20 cellular contexts compared by ENCODE assay signal in the genomic region with DNA sequence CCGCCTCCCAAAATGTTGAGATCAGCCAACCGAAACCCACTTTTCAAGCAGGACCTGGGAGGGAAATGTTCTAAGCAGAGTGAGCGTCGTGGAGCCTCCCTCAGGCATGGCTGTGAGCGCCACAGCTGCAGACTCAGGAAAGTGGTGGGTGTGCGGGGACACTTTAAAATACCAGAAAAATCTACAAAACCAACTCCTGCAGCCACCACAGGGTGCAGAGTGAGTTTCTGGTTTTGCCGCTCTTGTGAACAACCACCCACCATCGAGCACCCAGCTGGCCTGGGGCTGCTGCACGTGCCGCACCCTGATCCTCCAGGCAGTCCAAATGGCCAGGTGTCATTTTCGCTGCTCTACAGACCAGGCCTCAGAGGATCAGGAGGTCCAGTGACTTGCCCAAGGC.
"Had no signal": no experiment of that assay in that cellular context is flagged by ENCODE, and none has a peak within 500 bp of the region (broad histone marks: within the 10 kb centered on the region; RNA-seq: fewer than 3 reads in every experiment).

No MANE protein-coding gene starts in this region.

- H3K27me3 Mint-ChIP-seq: activated CD4-positive, alpha-beta T cell treated with anti-CD3 and anti-CD28 coated beads for 36 hours; activated CD8-positive, alpha-beta T cell treated with anti-CD3 and anti-CD28 coated beads for 36 hours had no signal

- H3K27ac ChIP-seq: adrenal gland, VCaP had no signal

- H3K36me3 Mint-ChIP-seq: activated naive CD8-positive, alpha-beta T cell treated with anti-CD3 and anti-CD28 coated beads, Interleukin-2, amount 10 ng/mL, durations not matched to agents 7 days and 5 days; T-cell had no signal

- H3K36me3 ChIP-seq: adrenal gland had no signal

- H3K4me3 ChIP-seq: adrenal gland had no signal

- H3K4me1 ChIP-seq: adrenal gland had no signal

- H3K4me1 Mint-ChIP-seq: activated CD4-positive, alpha-beta T cell treated with anti-CD3 and anti-CD28 coated beads for 36 hours; activated naive CD8-positive, alpha-beta T cell treated with anti-CD3 and anti-CD28 coated beads, Interleukin-2, amount 10 ng/mL, durations not matched to agents 7 days and 5 days; T-cell had no signal

- DNase-seq: activated CD4-positive, alpha-beta T cell treated with anti-CD3 and anti-CD28 coated beads for 36 hours; activated CD4-positive, CD25-positive, alpha-beta regulatory T cell; activated CD8-positive, alpha-beta memory T cell treated with anti-CD3 and anti-CD28 coated beads, Interleukin-2, amount 50 U/mL, for 4 hours; activated CD8-positive, alpha-beta T cell treated with anti-CD3 and anti-CD28 coated beads for 36 hours; activated naive CD4-positive, alpha-beta T cell treated with anti-CD3 and anti-CD28 coated beads, Interleukin-2, amount 50 U/mL, for 16 hours; activated naive CD8-positive, alpha-beta T cell treated with anti-CD3 and anti-CD28 coated beads, Interleukin-2, amount 10 ng/mL, durations not matched to agents 7 days and 5 days; adrenal gland; Kasumi-1; KBM-7; NCI-H1092 treated with DMSO at 0.1 percent for 48 hours; NCI-H1417 treated with DMSO at 0.1 percent for 48 hours; NCI-H1694; NCI-H2029 treated with DMSO at 0.1 percent for 48 hours; NCI-H345; NCI-H510A; NCI-H69; PC-3; SIG-M5; T-cell had no signal

- H3K27me3 ChIP-seq: adrenal gland had no signal

- H3K9me3 ChIP-seq: adrenal gland had no signal

- H3K4me3 Mint-ChIP-seq: activated CD4-positive, alpha-beta T cell treated with anti-CD3 and anti-CD28 coated beads for 36 hours; activated CD8-positive, alpha-beta T cell treated with anti-CD3 and anti-CD28 coated beads for 36 hours; activated naive CD8-positive, alpha-beta T cell treated with anti-CD3 and anti-CD28 coated beads, Interleukin-2, amount 10 ng/mL, durations not matched to agents 7 days and 5 days; T-cell had no signal

- ATAC-seq: activated CD4-positive, alpha-beta T cell treated with anti-CD3 and anti-CD28 coated beads for 36 hours; activated CD8-positive, alpha-beta T cell treated with anti-CD3 and anti-CD28 coated beads for 36 hours; PC-3; T-cell had no signal

- H3K27ac Mint-ChIP-seq: activated CD4-positive, alpha-beta T cell treated with anti-CD3 and anti-CD28 coated beads for 36 hours; activated CD8-positive, alpha-beta T cell treated with anti-CD3 and anti-CD28 coated beads for 36 hours; activated naive CD8-positive, alpha-beta T cell treated with anti-CD3 and anti-CD28 coated beads, Interleukin-2, amount 10 ng/mL, durations not matched to agents 7 days and 5 days; T-cell had no signal

- H3K9me3 Mint-ChIP-seq: activated CD8-positive, alpha-beta T cell treated with anti-CD3 and anti-CD28 coated beads for 36 hours; activated naive CD8-positive, alpha-beta T cell treated with anti-CD3 and anti-CD28 coated beads, Interleukin-2, amount 10 ng/mL, durations not matched to agents 7 days and 5 days; T-cell had no signal
